ENCODE assay signal across 20 cellular contexts in genomic region chr13:53058077-53058660, GRCh38. TPM values are rescaled to one million over a fixed set of nuclear protein-coding genes. Genes with fewer than 3 reads are reported as not detected.
DNase-seq lines count a peak whose midpoint lies in the region; ATAC-seq and TF ChIP-seq lines count a peak whose summit lies in the region.
"Had no signal": no experiment of that assay in that cellular context is flagged by ENCODE, and none has a peak within 500 bp of the region (broad histone marks: within the 10 kb centered on the region; RNA-seq: fewer than 3 reads in every experiment).

No MANE protein-coding gene starts in this region.

- H3K4me1 ChIP-seq in vagina: no peaks in the 10 kb centered on the region
- H3K4me1 ChIP-seq: BLaER1, Caco-2 had no signal

- peak; percentile 46 for ATAC-seq in Right ventricle myocardium inferior
- ATAC-seq in left cardiac atrium: no peak
- ATAC-seq in stimulated activated memory B cell treated with anti-CD40 and anti-IgM and Interleukin-4, amounts not matched to agents 10 μg/mL and 1 μg/mL and 100 μg/mL, for 72 hours: no peak
- ATAC-seq: CD8-positive, alpha-beta T cell had no signal

- H3K27me3 ChIP-seq in vagina: no peaks in the 10 kb centered on the region
- H3K27me3 ChIP-seq: BLaER1 had no signal

- no peaks in the 10 kb centered on the region for H3K9me3 Mint-ChIP-seq in stimulated activated memory B cell treated with anti-CD40 and anti-IgM and Interleukin-4, amounts not matched to agents 10 μg/mL and 1 μg/mL and 100 μg/mL, for 72 hours
- H3K9me3 Mint-ChIP-seq: CD8-positive, alpha-beta T cell had no signal

- H3K27me3 Mint-ChIP-seq in stimulated activated memory B cell treated with anti-CD40 and anti-IgM and Interleukin-4, amounts not matched to agents 10 μg/mL and 1 μg/mL and 100 μg/mL, for 72 hours: no peaks in the 10 kb centered on the region
- H3K27me3 Mint-ChIP-seq: CD4-positive, CD25-positive, alpha-beta regulatory T cell had no signal

- no peak for TF ChIP-seq CTCF in vagina (IDR thresholded peaks at IDR 0.05)

- no peaks in the 10 kb centered on the region for H3K4me1 Mint-ChIP-seq in stimulated activated memory B cell treated with anti-CD40 and anti-IgM and Interleukin-4, amounts not matched to agents 10 μg/mL and 1 μg/mL and 100 μg/mL, for 72 hours
- H3K4me1 Mint-ChIP-seq: B cell; CD4-positive, CD25-positive, alpha-beta regulatory T cell had no signal

- TF ChIP-seq POLR2A in vagina (IDR thresholded peaks at IDR 0.05): no peak
- no peak for TF ChIP-seq POLR2A in erythroblast (IDR thresholded peaks at IDR 0.05; ENCODE audit: low read length)

- intact Hi-C loops in Right ventricle myocardium inferior (cut with DNase I) (no loop called here), left cardiac atrium (cut with DNase I) (no loop called here), vagina (cut with DNase I) (no loop called here)

- H3K27ac ChIP-seq in vagina: peak overlapping the region; percentile 61
- H3K27ac ChIP-seq: 22Rv1, BLaER1, C4-2B had no signal

- no peak overlapping the region for H3K4me3 Mint-ChIP-seq in stimulated activated memory B cell treated with anti-CD40 and anti-IgM and Interleukin-4, amounts not matched to agents 10 μg/mL and 1 μg/mL and 100 μg/mL, for 72 hours
- H3K4me3 Mint-ChIP-seq: B cell; CD4-positive, CD25-positive, alpha-beta regulatory T cell; CD8-positive, alpha-beta T cell had no signal

- no peaks in the 10 kb centered on the region for H3K9me3 ChIP-seq in vagina
- H3K9me3 ChIP-seq: BLaER1, Caco-2 had no signal

- H3K27ac Mint-ChIP-seq in stimulated activated memory B cell treated with anti-CD40 and anti-IgM and Interleukin-4, amounts not matched to agents 10 μg/mL and 1 μg/mL and 100 μg/mL, for 72 hours: no peak overlapping the region
- H3K27ac Mint-ChIP-seq: B cell; CD4-positive, CD25-positive, alpha-beta regulatory T cell; CD8-positive, alpha-beta T cell had no signal

- no peaks in the 10 kb centered on the region for H3K36me3 ChIP-seq in vagina
- H3K36me3 ChIP-seq: BLaER1 had no signal

- DNase-seq in Right ventricle myocardium inferior (ENCODE audit: missing footprints) (no peak), left cardiac atrium (no peak), epidermal melanocyte (ENCODE audit: insufficient read length, low spot score) (peak; percentile 60), medulla oblongata (ENCODE audit: extremely low spot score) (peak; percentile 16), vagina (ENCODE audit: extremely low spot score in 2 of 2) (no peak), erythroblast (lab: John Stamatoyannopoulos, UW) (no peak)
- DNase-seq in activated CD4-positive, alpha-beta T cell treated with anti-CD3 and anti-CD28 coated beads for 4 hours: no peak
- DNase-seq: Caco-2; CD4-positive, CD25-positive, alpha-beta regulatory T cell; CD8-positive, alpha-beta T cell; DMS153; DND-41; H7; HCEC 1CT had no signal

- no peaks in the 10 kb centered on the region for H3K36me3 Mint-ChIP-seq in stimulated activated memory B cell treated with anti-CD40 and anti-IgM and Interleukin-4, amounts not matched to agents 10 μg/mL and 1 μg/mL and 100 μg/mL, for 72 hours
- H3K36me3 Mint-ChIP-seq: CD4-positive, CD25-positive, alpha-beta regulatory T cell; CD8-positive, alpha-beta T cell had no signal

- no peak overlapping the region for H3K4me3 ChIP-seq in vagina
- H3K4me3 ChIP-seq: BLaER1 had no signal

RNA-seq across cellular contexts. Expression of gene OLFM4, which starts 29.6 kb away (rescaled TPM):
- total RNA-seq in Right ventricle myocardium inferior (0.27 TPM), left cardiac atrium (under 1 TPM in 1 of 2 donors, not detected in 1; 0.21 TPM), vagina (50.1 TPM)
- total RNA-seq: B cell; Caco-2; CD4-positive, CD25-positive, alpha-beta regulatory T cell; CD8-positive, alpha-beta T cell; H1; H7 had no signal

Comparison
In these comparisons a context has a peak if more than half of its experiments do, and no peak if none do; other contexts are left out.
1. DNase-seq: peak in epidermal melanocyte (single experiment) and medulla oblongata (single experiment); none in Right ventricle myocardium inferior (single experiment), left cardiac atrium (single experiment), vagina (0 of 2), erythroblast (0 of 2) and activated CD4-positive, alpha-beta T cell treated with anti-CD3 and anti-CD28 coated beads for 4 hours (0 of 2).
2. RNA of gene OLFM4, which starts 29.6 kb away (total RNA-seq): 50.1 TPM in vagina (single experiment); 0.27 TPM in Right ventricle myocardium inferior (single experiment) and 0.21 TPM in left cardiac atrium; every median in the first group is over 10 times any median in the second.